8 cellular contexts compared by ENCODE assay signal in the genomic region with DNA sequence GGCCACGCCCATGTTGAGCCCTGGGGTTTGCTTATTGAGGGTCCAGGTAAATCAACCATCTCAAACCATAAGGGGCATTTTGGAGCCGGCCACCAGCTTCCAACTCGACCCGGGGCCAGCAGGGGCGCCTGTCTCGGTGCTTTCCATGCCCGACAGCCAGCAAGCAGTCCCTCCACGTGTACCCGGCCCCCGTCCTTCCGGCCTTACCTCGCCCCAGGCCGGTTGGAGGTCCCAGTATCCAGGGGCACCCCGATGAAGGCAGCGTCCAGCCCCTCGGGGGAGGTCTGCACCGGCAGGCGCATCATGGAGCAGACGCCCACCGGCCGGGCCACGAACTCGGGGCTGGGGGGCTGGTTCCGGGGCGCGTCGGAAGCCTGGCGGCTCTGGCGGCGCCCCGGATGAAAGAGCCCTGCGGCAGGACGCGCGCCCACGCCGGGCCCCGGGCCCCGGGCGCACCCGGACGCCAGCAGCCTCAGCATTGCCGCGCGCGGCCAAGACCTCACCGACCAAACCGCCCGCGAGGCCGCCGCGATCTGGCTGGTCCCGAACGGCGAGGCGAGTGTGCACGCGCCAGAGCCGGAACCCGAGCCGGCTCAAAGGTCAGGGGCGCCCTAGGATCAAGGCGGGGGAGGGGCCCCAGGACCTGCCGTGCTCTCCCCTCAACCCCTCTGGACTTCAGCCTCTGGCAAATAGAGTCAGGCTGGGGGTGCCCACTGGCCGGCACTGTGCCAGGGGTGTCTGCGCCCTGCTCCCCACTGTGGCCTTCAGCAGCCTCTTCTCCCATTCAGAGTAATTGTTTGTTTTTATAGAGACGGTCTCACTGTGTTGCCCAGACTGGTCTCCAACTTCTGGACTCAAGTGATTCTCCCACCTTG. TPM values are rescaled to one million over a fixed set of nuclear protein-coding genes. Genes with fewer than 3 reads are reported as not detected.
DNase-seq lines count a peak whose midpoint lies in the region; ATAC-seq and TF ChIP-seq lines count a peak whose summit lies in the region.

A gene with protein sequence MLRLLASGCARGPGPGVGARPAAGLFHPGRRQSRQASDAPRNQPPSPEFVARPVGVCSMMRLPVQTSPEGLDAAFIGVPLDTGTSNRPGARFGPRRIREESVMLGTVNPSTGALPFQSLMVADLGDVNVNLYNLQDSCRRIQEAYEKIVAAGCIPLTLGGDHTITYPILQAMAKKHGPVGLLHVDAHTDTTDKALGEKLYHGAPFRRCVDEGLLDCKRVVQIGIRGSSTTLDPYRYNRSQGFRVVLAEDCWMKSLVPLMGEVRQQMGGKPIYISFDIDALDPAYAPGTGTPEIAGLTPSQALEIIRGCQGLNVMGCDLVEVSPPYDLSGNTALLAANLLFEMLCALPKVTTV (minus strand): TSS at position 563 of the 875 bp plus-strand sequence. CDS start 84 bp downstream, at position 479.

- no peaks in the 10 kb centered on the region for H3K27me3 ChIP-seq in body of pancreas

- peaks cover 11% of the 10 kb centered on the region for H3K4me1 ChIP-seq in body of pancreas

- no peaks in the 10 kb centered on the region for H3K36me3 ChIP-seq in body of pancreas (replicated peaks in 1 of 2; ENCODE audit: insufficient read depth in 1 of 2, low read depth in 2 of 2)

- H3K4me3 ChIP-seq in body of pancreas = peak within 1 kb of the TSS in 1 of 2 donors; percentile 10

- intact Hi-C loops in body of pancreas (cut with DNase I) = no loop called here

- TF ChIP-seq POLR2A in GM15510 (IDR thresholded peaks at IDR 0.05; ENCODE audit: borderline replicate concordance, extremely low read depth, insufficient read length) (peak; percentile 39), body of pancreas (IDR thresholded peaks at IDR 0.05) (no peak)

- ATAC-seq in HG03175 (IDR thresholded peaks at IDR 0.05; ENCODE audit: unreplicated experiment) (peak; percentile 63), body of pancreas (peak; percentile 75), HG03097 (IDR thresholded peaks at IDR 0.05; ENCODE audit: low FRiP score, unreplicated experiment) (no peak), GM21825 (IDR thresholded peaks at IDR 0.05; ENCODE audit: unreplicated experiment) (no peak)

- whole genome bisulfite sequencing in body of pancreas, 2 donors = 5 to 6% methylated on average over 6 to 61 of the region's 68 CpGs

- H3K27ac ChIP-seq in body of pancreas = no peak within 1 kb of the TSS

- H3K9me3 ChIP-seq in body of pancreas = no peaks in the 10 kb centered on the region

- peak in 4 of 7 experiments; percentile 13 to 38 (median 22) for TF ChIP-seq CTCF in body of pancreas (IDR thresholded peaks at IDR 0.05)

- DNase-seq in T-helper 9 cell (peak; percentile 25), body of pancreas (peak; percentile 24 to 62 (median 38)), kidney tubule cell (ENCODE audit: low spot score) (peak; percentile 52)
- peak in 2 of 3 donors; percentile 7 to 53 for DNase-seq in stimulated activated CD4-positive, alpha-beta T cell treated with anti-CD3 and anti-CD28 coated beads, TNF-alpha, amount 100 ng/mL, for 1 hour (ENCODE audit: low read depth in 3 of 3, low spot score in 1 of 3)

RNA-seq across cellular contexts. Expression of the gene that starts here (rescaled TPM):
- total RNA-seq in body of pancreas = under 1 TPM; 0.33 to 0.52 TPM

Comparison
In these comparisons a context has a peak if more than half of its experiments do, and no peak if none do; other contexts are left out.
1. Peak in DNase-seq and ATAC-seq in body of pancreas; RNA of the gene not detected or under 1 TPM.